In the genomic region with DNA sequence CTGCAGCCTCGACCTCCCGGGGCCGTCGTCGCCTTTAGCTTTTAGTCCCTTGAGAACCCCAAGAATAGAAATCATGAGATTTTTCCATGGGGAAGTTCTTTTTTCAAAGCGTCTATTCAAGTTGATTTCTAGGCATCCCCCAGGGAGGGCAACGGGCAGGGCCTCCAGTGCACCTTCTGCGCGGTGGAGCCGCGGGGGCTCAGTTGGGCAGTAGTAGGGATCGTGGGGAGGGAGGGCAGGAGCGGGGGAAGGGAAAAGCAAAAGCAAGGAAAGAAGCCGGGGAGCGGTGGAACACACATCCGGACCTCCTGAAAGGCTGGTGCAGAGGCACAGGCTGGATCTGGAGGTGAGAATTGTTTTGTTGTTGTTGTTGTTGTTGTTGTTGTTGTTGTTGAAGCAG, we compare ENCODE assay signal across 24 cellular contexts.
DNase-seq lines count a peak whose midpoint lies in the region; TF ChIP-seq lines count a peak whose summit lies in the region.
"Had no signal": no experiment of that assay in that cellular context is flagged by ENCODE, and none has a peak within 500 bp of the region (broad histone marks: within the 10 kb centered on the region; RNA-seq: fewer than 3 reads in every experiment).

No MANE protein-coding gene starts in this region.

- TF ChIP-seq CTCF in choroid plexus epithelial cell (conservative IDR thresholded peaks at IDR 0.05; ENCODE audit: low read depth, low read length) (no peak), progenitor cell of endocrine pancreas (IDR thresholded peaks at IDR 0.05; ENCODE audit: unreplicated experiment) (no peak), breast epithelium (IDR thresholded peaks at IDR 0.05) (no peak)

- intact Hi-C loops in breast epithelium (cut with DNase I; ENCODE audit: low total_unique reads), result no loop called here

- H3K4me1 ChIP-seq in HUES48 (ENCODE audit: control insufficient read depth, insufficient read depth, low read length) (peaks cover 5% of the 10 kb centered on the region), breast epithelium (no peaks in the 10 kb centered on the region)
- H3K4me1 ChIP-seq: left ventricle myocardium inferior, Peyer's patch, SJCRH30, thyroid gland had no signal

- no peak overlapping the region for H3K9ac ChIP-seq in HUES48 (ENCODE audit: low read depth, low read length)
- H3K9ac ChIP-seq: GM23248 had no signal

- in situ Hi-C loops in G401 (cut with HindIII; ENCODE audit: low sequenced_read_pairs), result no loop called here

- H3K27ac ChIP-seq in HUES48 (ENCODE audit: low read depth, low read length), result no peak overlapping the region
- no peak overlapping the region for H3K27ac ChIP-seq in breast epithelium
- H3K27ac ChIP-seq: GM23248, left ventricle myocardium inferior, Peyer's patch, SJCRH30, skin epidermis, thyroid gland had no signal

- no peak overlapping the region for H3K27ac Mint-ChIP-seq in progenitor cell of endocrine pancreas
- H3K27ac Mint-ChIP-seq: activated CD4-positive, alpha-beta T cell treated with anti-CD3 and anti-CD28 coated beads for 36 hours; activated naive CD8-positive, alpha-beta T cell; activated T-helper 1 cell treated with anti-CD3 and anti-CD28 coated beads, Interleukin-12 subunit alpha, Interleukin-12 subunit beta, Interleukin-2, Interleukin-4 antibody, amounts not matched to agents 30 ng/mL and 10 ng/mL and 1 ng/mL, durations not matched to agents 14 hours and 24 hours and 36 hours; T-cell had no signal

- H3K36me3 Mint-ChIP-seq in progenitor cell of endocrine pancreas (ENCODE audit: insufficient read depth), result no peaks in the 10 kb centered on the region
- H3K36me3 Mint-ChIP-seq: activated naive CD8-positive, alpha-beta T cell; T-cell had no signal

- no peaks in the 10 kb centered on the region for H3K9me3 Mint-ChIP-seq in progenitor cell of endocrine pancreas (ENCODE audit: low read depth)
- H3K9me3 Mint-ChIP-seq: activated T-helper 1 cell treated with anti-CD3 and anti-CD28 coated beads, Interleukin-12 subunit alpha, Interleukin-12 subunit beta, Interleukin-2, Interleukin-4 antibody, amounts not matched to agents 30 ng/mL and 10 ng/mL and 1 ng/mL, durations not matched to agents 14 hours and 24 hours and 36 hours; T-cell had no signal

- peaks cover 7% of the 10 kb centered on the region; the same call in 1 of the 2 replicates for H3K27me3 ChIP-seq in HUES48 (ENCODE audit: control insufficient read depth, insufficient read depth, low read length)
- H3K27me3 ChIP-seq in breast epithelium, result no peaks in the 10 kb centered on the region
- H3K27me3 ChIP-seq: MG63, Peyer's patch, SJCRH30, thyroid gland had no signal

- no peak for TF ChIP-seq POLR2A in breast epithelium (IDR thresholded peaks at IDR 0.05)

- H3K27me3 Mint-ChIP-seq in progenitor cell of endocrine pancreas, result peaks cover 45% of the 10 kb centered on the region
- H3K27me3 Mint-ChIP-seq: activated CD4-positive, alpha-beta T cell treated with anti-CD3 and anti-CD28 coated beads for 36 hours; activated naive CD8-positive, alpha-beta T cell; T-cell had no signal

- DNase-seq in choroid plexus epithelial cell (ENCODE audit: low read depth) (no peak), iPS-NIHi7 (ENCODE audit: extremely low spot score) (peak; percentile 18), progenitor cell of endocrine pancreas (ENCODE audit: low spot score, unreplicated experiment) (no peak), G401 (ENCODE audit: low spot score) (no peak), breast epithelium (ENCODE audit: low spot score in 2 of 2) (no peak)
- DNase-seq in effector CD4-positive, alpha-beta T cell, result no peak
- DNase-seq: activated CD4-positive, alpha-beta T cell treated with anti-CD3 and anti-CD28 coated beads for 36 hours; DMS79; GM23248; left ventricle myocardium inferior; MG63; NCI-H1436; NCI-H510A treated with DMSO at 0.1 percent for 48 hours; nucleus accumbens; Peyer's patch; SJCRH30; stimulated activated CD4-positive, alpha-beta T cell treated with anti-CD3 and anti-CD28 coated beads, Interleukin-2, amount 100 ng/mL, for 48 hours; stimulated activated naive CD4-positive, alpha-beta T cell treated with Interleukin-2 at 50 U/mL for 16 hours; T-cell; thyroid gland had no signal

- peaks cover 3% of the 10 kb centered on the region for H3K4me1 Mint-ChIP-seq in progenitor cell of endocrine pancreas (ENCODE audit: low read depth)

- peak overlapping the region; percentile 72 for H3K4me3 ChIP-seq in HUES48 (ENCODE audit: low read depth, low read length)
- peak overlapping the region; percentile 14 for H3K4me3 ChIP-seq in choroid plexus epithelial cell (ENCODE audit: low read depth, low read length)
- H3K4me3 ChIP-seq in breast epithelium, result no peak overlapping the region
- H3K4me3 ChIP-seq: GM23248, left ventricle myocardium inferior, MG63, Peyer's patch, SJCRH30, skin epidermis, thyroid gland had no signal

- peak overlapping the region; percentile 52 for H3K4me3 Mint-ChIP-seq in progenitor cell of endocrine pancreas (ENCODE audit: low read depth)
- H3K4me3 Mint-ChIP-seq: activated naive CD8-positive, alpha-beta T cell; activated T-helper 1 cell treated with anti-CD3 and anti-CD28 coated beads, Interleukin-12 subunit alpha, Interleukin-12 subunit beta, Interleukin-2, Interleukin-4 antibody, amounts not matched to agents 30 ng/mL and 10 ng/mL and 1 ng/mL, durations not matched to agents 14 hours and 24 hours and 36 hours had no signal

- H3K9me3 ChIP-seq in HUES48 (ENCODE audit: control insufficient read depth, insufficient read depth, low read length), result no peaks in the 10 kb centered on the region
- no peaks in the 10 kb centered on the region for H3K9me3 ChIP-seq in breast epithelium
- H3K9me3 ChIP-seq: left ventricle myocardium inferior, MG63, Peyer's patch, SJCRH30, thyroid gland had no signal

- H3K36me3 ChIP-seq in HUES48 (ENCODE audit: control insufficient read depth, insufficient read depth, low read length), result no peaks in the 10 kb centered on the region
- no peaks in the 10 kb centered on the region for H3K36me3 ChIP-seq in breast epithelium
- H3K36me3 ChIP-seq: left ventricle myocardium inferior, MG63, Peyer's patch, SJCRH30, thyroid gland had no signal

Comparison
In these comparisons a context has a peak if more than half of its experiments do, and no peak if none do; other contexts are left out.
1. H3K4me3 ChIP-seq: peak in HUES48 (single experiment) and choroid plexus epithelial cell (single experiment); none in breast epithelium (0 of 3).